Comparison of ENCODE assay signal across 13 cellular contexts in the genomic region with DNA sequence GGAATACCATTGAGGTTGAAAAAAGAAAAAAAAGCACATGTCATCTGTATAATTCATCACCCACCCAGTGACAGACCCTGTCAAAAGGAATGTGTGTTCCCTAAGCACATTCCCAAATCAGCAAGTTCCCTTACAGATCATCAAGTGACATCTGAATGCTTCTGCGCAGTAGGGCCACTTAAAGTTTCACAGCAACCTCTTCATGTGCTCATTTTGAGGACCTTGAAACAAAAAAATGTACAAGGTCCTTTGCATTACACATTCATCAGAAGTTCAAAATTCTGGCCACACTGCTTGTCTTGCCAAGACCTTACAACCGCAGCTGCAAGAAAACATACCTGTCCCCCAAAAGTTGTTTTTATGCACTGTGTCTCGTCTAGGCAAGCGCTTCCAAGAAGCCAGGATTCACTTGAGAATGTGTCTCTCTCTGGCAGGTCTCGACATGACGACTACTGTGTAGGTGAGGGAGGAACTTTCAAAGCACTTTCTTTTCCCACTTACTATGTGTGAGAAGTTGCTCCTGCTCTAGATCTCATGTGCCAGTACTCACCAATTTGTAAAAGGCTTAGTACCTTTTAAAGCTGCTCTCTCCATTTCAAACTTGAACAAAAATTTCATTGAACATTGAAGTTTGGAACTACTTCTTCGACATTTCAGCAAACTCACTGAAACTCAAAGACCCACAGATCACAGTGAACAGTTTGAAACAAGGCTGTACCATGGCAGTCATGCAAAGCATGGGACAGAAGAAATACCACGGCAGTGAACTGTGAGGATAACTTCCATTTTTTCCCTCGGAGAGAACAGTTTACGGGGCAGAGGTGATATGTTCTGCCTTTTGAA. TPM values are rescaled to one million over a fixed set of nuclear protein-coding genes. Genes with fewer than 3 reads are reported as not detected.
A peak's percentile ranks its signal among the peaks of the same experiment; 100 is the strongest.
DNase-seq lines count a peak whose midpoint lies in the region; ATAC-seq, FAIRE-seq and TF ChIP-seq lines count a peak whose summit lies in the region.
"Had no signal": no experiment of that assay in that cellular context is flagged by ENCODE, and none has a peak within 500 bp of the region (broad histone marks: within the 10 kb centered on the region; RNA-seq: fewer than 3 reads in every experiment).

No MANE protein-coding gene starts in this region.

- peaks cover 72% of the 10 kb centered on the region for H3K79me2 ChIP-seq in GM23338 (replicated peaks; ENCODE audit: insufficient read depth)

- peaks cover 30 to 89% (median 71%) of the 10 kb centered on the region in 4 donors for H3K4me1 Mint-ChIP-seq in CD4-positive, CD25-positive, alpha-beta regulatory T cell
- H3K4me1 Mint-ChIP-seq in GM23338 (peaks cover 63% of the 10 kb centered on the region), mesothelial cell of epicardium (peaks cover 39% of the 10 kb centered on the region)

- no peak overlapping the region for H3K4me3 ChIP-seq in CD4-positive, CD25-positive, alpha-beta regulatory T cell (ENCODE audit: low read depth, low read length)
- H3K4me3 ChIP-seq in GM23338 (no peak overlapping the region), adipocyte (ENCODE audit: low read length) (no peak overlapping the region)

- peaks cover 77% of the 10 kb centered on the region for H3K36me3 Mint-ChIP-seq in CD4-positive, CD25-positive, alpha-beta regulatory T cell
- H3K36me3 Mint-ChIP-seq in GM23338 (ENCODE audit: low read depth) (peaks cover 89% of the 10 kb centered on the region), mesothelial cell of epicardium (peaks cover 47% of the 10 kb centered on the region)

- peak overlapping the region; percentile 53 for H3K27ac ChIP-seq in CD4-positive, CD25-positive, alpha-beta regulatory T cell (ENCODE audit: insufficient read depth, low read length, poor library complexity, severe bottlenecking)
- peak overlapping the region; percentile 12; the same call in 1 of the 2 replicates for H3K27ac ChIP-seq in GM23338 (ENCODE audit: low read depth)

- H3K27me3 ChIP-seq in CD4-positive, CD25-positive, alpha-beta regulatory T cell (ENCODE audit: control insufficient read depth, insufficient read depth, low read length): no peaks in the 10 kb centered on the region
- no peaks in the 10 kb centered on the region for H3K27me3 ChIP-seq in GM23338 (ENCODE audit: insufficient read depth)
- no peaks in the 10 kb centered on the region for H3K27me3 ChIP-seq in adipocyte (replicated peaks; ENCODE audit: control insufficient read depth, insufficient read depth, low read length)

- peak in 1 of 3 donors; percentile 22 for DNase-seq in CD4-positive, CD25-positive, alpha-beta regulatory T cell
- DNase-seq in GM23338 (ENCODE audit: low spot score): no peak
- DNase-seq in adipocyte (ENCODE audit: low read depth): peak; percentile 16
- DNase-seq in mesothelial cell of epicardium (ENCODE audit: low spot score in 2 of 2, unreplicated experiment in 2 of 2): no peak
- DNase-seq in NCI-H345 treated with DMSO at 0.1 percent for 48 hours (lab: John Stamatoyannopoulos, UW; ENCODE audit: unreplicated experiment): no peak
- DNase-seq in D721Med (ENCODE audit: insufficient read length, low spot score): no peak
- no peak for DNase-seq in GDM1 (lab: John Stamatoyannopoulos, UW)
- DNase-seq: amygdala, KBM-7, NCI-H2171 had no signal

- peaks cover 19% of the 10 kb centered on the region for H3K27me3 Mint-ChIP-seq in CD4-positive, CD25-positive, alpha-beta regulatory T cell
- H3K27me3 Mint-ChIP-seq in GM23338 (ENCODE audit: insufficient read depth, low read depth, poor library complexity): peaks cover 32% of the 10 kb centered on the region
- H3K27me3 Mint-ChIP-seq in mesothelial cell of epicardium (ENCODE audit: low read depth): no peaks in the 10 kb centered on the region
- H3K27me3 Mint-ChIP-seq: stimulated activated naive CD8-positive, alpha-beta T cell treated with anti-CD3 and anti-CD28 coated beads, Interleukin-15, amount 100 ng/mL, for 72 hours had no signal

- peaks cover 0 to 1% (median 0%) of the 10 kb centered on the region in 7 donors for H3K9me3 Mint-ChIP-seq in CD4-positive, CD25-positive, alpha-beta regulatory T cell
- peaks cover 7% of the 10 kb centered on the region; the same call in 2 of the 3 replicates for H3K9me3 Mint-ChIP-seq in GM23338
- no peaks in the 10 kb centered on the region for H3K9me3 Mint-ChIP-seq in mesothelial cell of epicardium
- H3K9me3 Mint-ChIP-seq: stimulated activated naive CD8-positive, alpha-beta T cell treated with anti-CD3 and anti-CD28 coated beads, Interleukin-15, amount 100 ng/mL, for 72 hours had no signal

- H3K4me3 Mint-ChIP-seq in CD4-positive, CD25-positive, alpha-beta regulatory T cell: peak overlapping the region; percentile 42 to 88 (median 69)
- H3K4me3 Mint-ChIP-seq in GM23338: peak overlapping the region; percentile 49; the same call in 2 of the 3 replicates
- no peak overlapping the region for H3K4me3 Mint-ChIP-seq in mesothelial cell of epicardium

- TF ChIP-seq CTCF in GM23338 (conservative IDR thresholded peaks at IDR 0.05; ENCODE audit: low read depth in 2 of 2): no peak
- no peak for TF ChIP-seq CTCF in mesothelial cell of epicardium (IDR thresholded peaks at IDR 0.05; ENCODE audit: unreplicated experiment)
- TF ChIP-seq CTCF in D721Med (IDR thresholded peaks at IDR 0.05; ENCODE audit: insufficient read depth, missing control alignments): no peak

- no peak for ATAC-seq in CD4-positive, CD25-positive, alpha-beta regulatory T cell (ENCODE audit: low read depth in 2 of 2)
- ATAC-seq in GM23338 (no peak), HG03135 (IDR thresholded peaks at IDR 0.05; ENCODE audit: unreplicated experiment) (no peak)
- ATAC-seq: stimulated activated naive CD8-positive, alpha-beta T cell treated with anti-CD3 and anti-CD28 coated beads, Interleukin-15, amount 100 ng/mL, for 72 hours had no signal

- peaks cover 45% of the 10 kb centered on the region for H3K4me1 ChIP-seq in CD4-positive, CD25-positive, alpha-beta regulatory T cell (ENCODE audit: control insufficient read depth, insufficient read depth, low read length, poor library complexity, severe bottlenecking)
- H3K4me1 ChIP-seq in GM23338 (ENCODE audit: insufficient read depth) (peaks cover 4% of the 10 kb centered on the region; the same call in 1 of the 2 replicates), adipocyte (ENCODE audit: control insufficient read depth, insufficient read depth, low read length) (peaks cover 71% of the 10 kb centered on the region)

- peak overlapping the region; percentile 9 to 100 (median 56) for H3K27ac Mint-ChIP-seq in CD4-positive, CD25-positive, alpha-beta regulatory T cell
- H3K27ac Mint-ChIP-seq in GM23338 (peak overlapping the region; percentile 56), mesothelial cell of epicardium (peak overlapping the region; percentile 62)

- H3F3A ChIP-seq in GM23338 (replicated peaks; ENCODE audit: low read depth): peaks cover 68% of the 10 kb centered on the region

- FAIRE-seq in D721Med (lab: Jason Lieb, UNC): no peak

- H3K4me2 ChIP-seq in GM23338: no peak overlapping the region

- H4K20me1 ChIP-seq in GM23338 (replicated peaks; ENCODE audit: insufficient read depth): peaks cover 56% of the 10 kb centered on the region

- no peaks in the 10 kb centered on the region for H3K9me2 ChIP-seq in GM23338 (ENCODE audit: insufficient read depth)

- H3K9ac ChIP-seq in adipocyte (ENCODE audit: low read length): peak overlapping the region; percentile 100

- no peaks in the 10 kb centered on the region for H3K9me3 ChIP-seq in CD4-positive, CD25-positive, alpha-beta regulatory T cell (ENCODE audit: control insufficient read depth in 2 of 2, low read length in 2 of 2)
- no peaks in the 10 kb centered on the region for H3K9me3 ChIP-seq in adipocyte (ENCODE audit: control insufficient read depth, low read length)

- peaks cover 67% of the 10 kb centered on the region for H3K36me3 ChIP-seq in CD4-positive, CD25-positive, alpha-beta regulatory T cell (ENCODE audit: control insufficient read depth, insufficient read depth, low read length)
- H3K36me3 ChIP-seq in GM23338 (ENCODE audit: insufficient read depth): peaks cover 64% of the 10 kb centered on the region
- H3K36me3 ChIP-seq in adipocyte (ENCODE audit: control insufficient read depth, insufficient read depth, low read length, severe bottlenecking): peaks cover 75% of the 10 kb centered on the region

- H2AFZ ChIP-seq in GM23338: no peak overlapping the region

TF ChIP-seq in GM23338, 12 proteins besides CTCF, POLR2A, EP300 and RAD21 (continues in another document):
- TF ChIP-seq ZNF331 (CRISPR knock-in tag; IDR thresholded peaks at IDR 0.05; ENCODE audit: low read depth) (no peak), EZH2phosphoT487 (IDR thresholded peaks at IDR 0.05; ENCODE audit: unreplicated experiment) (no peak), NANOG (IDR thresholded peaks at IDR 0.05; ENCODE audit: borderline replicate concordance) (no peak)

RNA-seq across cellular contexts. Expression of a gene that starts 4.3 kb away (rescaled TPM):
- total RNA-seq in CD4-positive, CD25-positive, alpha-beta regulatory T cell: 49.3 TPM
- polyA plus RNA-seq in CD4-positive, CD25-positive, alpha-beta regulatory T cell: 10 to 100 TPM; 10.2 to 11.1 (median 10.2) TPM
- total RNA-seq in GM23338 (2014; rRNA removed; shearing (Covaris generic)): 19.8 and 20.2 TPM in 2 replicates
- 27.7 and 28.0 TPM in 2 replicates for polyA plus RNA-seq in GM23338 (2016; fragmentation: Nextera tagmentation; extraction: Ambion mirVana)
- 30.9 to 32.2 TPM (median 31.7 TPM) in 3 replicates for total RNA-seq in mesothelial cell of epicardium

RNA-seq across cellular contexts. Expression of a gene that starts 4.9 kb away (rescaled TPM):
- 2,976 TPM for total RNA-seq in CD4-positive, CD25-positive, alpha-beta regulatory T cell
- 1,000 to 10,000 TPM in 3 of 4 donors, 100 to 1,000 TPM in 1; 887 to 1,222 (median 1,070) TPM for polyA plus RNA-seq in CD4-positive, CD25-positive, alpha-beta regulatory T cell
- total RNA-seq in GM23338 (2014; rRNA removed; shearing (Covaris generic)): 399 and 400 TPM in 2 replicates
- polyA plus RNA-seq in GM23338 (2016; fragmentation: Nextera tagmentation; extraction: Ambion mirVana): 367 and 447 TPM in 2 replicates
- 886 to 925 TPM (median 921 TPM) in 3 replicates for total RNA-seq in mesothelial cell of epicardium

RNA-seq across cellular contexts. Expression of a gene that starts 5.6 kb away (rescaled TPM):
- total RNA-seq in CD4-positive, CD25-positive, alpha-beta regulatory T cell: 173 TPM
- polyA plus RNA-seq in CD4-positive, CD25-positive, alpha-beta regulatory T cell: 10 to 100 TPM in 3 of 4 donors, 1 to 10 TPM in 1; 9.2 to 11.6 (median 10.8) TPM
- 41.1 and 81.1 TPM in 2 replicates for total RNA-seq in GM23338 (2014; rRNA removed; shearing (Covaris generic))
- polyA plus RNA-seq in GM23338 (2016; fragmentation: Nextera tagmentation; extraction: Ambion mirVana): 38.9 and 45.4 TPM in 2 replicates
- total RNA-seq in mesothelial cell of epicardium: 128 to 135 TPM (median 132 TPM) in 3 replicates

RNA-seq across cellular contexts. Expression of a gene that starts 52.2 kb away (rescaled TPM):
- total RNA-seq in CD4-positive, CD25-positive, alpha-beta regulatory T cell: 0.67 TPM
- not detected for polyA plus RNA-seq in CD4-positive, CD25-positive, alpha-beta regulatory T cell
- total RNA-seq in GM23338 (2014; rRNA removed; shearing (Covaris generic)): not detected in 2 replicates
- polyA plus RNA-seq in GM23338 (2016; fragmentation: Nextera tagmentation; extraction: Ambion mirVana): 0.39 TPM in 1 of 2 replicates, not detected in the other
- 0.40 to 0.54 TPM in 2 of 3 replicates, not detected in the other for total RNA-seq in mesothelial cell of epicardium
- polyA plus RNA-seq: neural cell had no signal
